1 cellular context compared by ENCODE assay signal in genomic region chr22:50197000-50197800, GRCh38.
TF ChIP-seq lines count a peak whose summit lies in the region.

No MANE protein-coding gene starts in this region.

TF ChIP-seq in HepG2, 621 proteins besides CTCF, POLR2A, EP300 and RAD21:
- no peak for TF ChIP-seq ZNF337 (CRISPR knock-in tag; IDR thresholded peaks at IDR 0.05; ENCODE audit: borderline replicate concordance, low read depth)
- TF ChIP-seq RBM22 (optimal IDR thresholded peaks at IDR 0.05; ENCODE audit: low read length), result peak; percentile 27
